Comparison of ENCODE assay signal across 12 cellular contexts in genomic region chr6:157893238-157893637, GRCh38.
DNase-seq lines count a peak whose midpoint lies in the region; ATAC-seq and TF ChIP-seq lines count a peak whose summit lies in the region.
"Had no signal": no experiment of that assay in that cellular context is flagged by ENCODE, and none has a peak within 500 bp of the region (broad histone marks: within the 10 kb centered on the region; RNA-seq: fewer than 3 reads in every experiment).

No MANE protein-coding gene starts in this region.

- peak; percentile 81 for ATAC-seq in stimulated activated naive CD8-positive, alpha-beta T cell treated with anti-CD3 and anti-CD28 coated beads, Interleukin-15, amount 100 ng/mL, for 72 hours

- H3K36me3 ChIP-seq in uterus: no peaks in the 10 kb centered on the region
- H3K36me3 ChIP-seq: ovary had no signal

- TF ChIP-seq CTCF in uterus (IDR thresholded peaks at IDR 0.05): no peak

- no peaks in the 10 kb centered on the region for H3K9me3 ChIP-seq in uterus
- H3K9me3 ChIP-seq: ovary, upper lobe of left lung had no signal

- no peak overlapping the region for H3K4me3 ChIP-seq in uterus
- H3K4me3 ChIP-seq: ovary, upper lobe of left lung had no signal

- no peaks in the 10 kb centered on the region for H3K4me1 ChIP-seq in uterus

- no peak overlapping the region for H3K27ac Mint-ChIP-seq in stimulated activated naive CD8-positive, alpha-beta T cell treated with anti-CD3 and anti-CD28 coated beads, Interleukin-15, amount 100 ng/mL, for 72 hours
- H3K27ac Mint-ChIP-seq: activated T-helper 2 cell treated with anti-CD3 and anti-CD28 coated beads, Interferon-gamma antibody, Interleukin-2, Interleukin-4, amounts not matched to agents 10 μg/mL and 5 μg/mL and 100 μg/mL, durations not matched to agents 14 hours and 24 hours and 36 hours had no signal

- intact Hi-C loops in uterus (cut with DNase I; ENCODE audit: low total_unique reads): no loop called here

- TF ChIP-seq POLR2A in uterus (IDR thresholded peaks at IDR 0.05): no peak

- peaks cover 0 to 5% of the 10 kb centered on the region in 2 donors for H3K9me3 Mint-ChIP-seq in stimulated activated naive CD8-positive, alpha-beta T cell treated with anti-CD3 and anti-CD28 coated beads, Interleukin-15, amount 100 ng/mL, for 72 hours
- H3K9me3 Mint-ChIP-seq: activated T-helper 2 cell treated with anti-CD3 and anti-CD28 coated beads, Interferon-gamma antibody, Interleukin-2, Interleukin-4, amounts not matched to agents 10 μg/mL and 5 μg/mL and 100 μg/mL, durations not matched to agents 14 hours and 24 hours and 36 hours had no signal

- H3K27me3 ChIP-seq in uterus: no peaks in the 10 kb centered on the region
- H3K27me3 ChIP-seq: ovary, upper lobe of left lung had no signal

- H3K4me1 Mint-ChIP-seq in stimulated activated naive CD8-positive, alpha-beta T cell treated with anti-CD3 and anti-CD28 coated beads, Interleukin-15, amount 100 ng/mL, for 72 hours: peaks cover 64% of the 10 kb centered on the region

- H3K4me3 Mint-ChIP-seq in stimulated activated naive CD8-positive, alpha-beta T cell treated with anti-CD3 and anti-CD28 coated beads, Interleukin-15, amount 100 ng/mL, for 72 hours: no peak overlapping the region

- no peaks in the 10 kb centered on the region for H3K27me3 Mint-ChIP-seq in stimulated activated naive CD8-positive, alpha-beta T cell treated with anti-CD3 and anti-CD28 coated beads, Interleukin-15, amount 100 ng/mL, for 72 hours

- H3K27ac ChIP-seq in uterus: no peak overlapping the region
- H3K27ac ChIP-seq: ovary, upper lobe of left lung had no signal

- DNase-seq in stimulated activated CD4-positive, alpha-beta T cell treated with anti-CD3 and anti-CD28 coated beads, Interleukin-15, amount 100 ng/mL, for 24 hours: peak; percentile 39
- no peak for DNase-seq in stimulated activated CD4-positive, alpha-beta T cell treated with anti-CD3 and anti-CD28 coated beads, Interleukin-2, amount 100 ng/mL, for 24 hours
- peak; percentile 46 to 47 for DNase-seq in activated CD4-positive, alpha-beta T cell treated with anti-CD3 and anti-CD28 coated beads for 4 hours
- DNase-seq in central memory CD4-positive, alpha-beta T cell: peak; percentile 63
- no peak for DNase-seq in stimulated activated naive CD8-positive, alpha-beta T cell treated with anti-CD3 and anti-CD28 coated beads, Interleukin-15, amount 100 ng/mL, for 72 hours
- DNase-seq in uterus: no peak
- no peak for DNase-seq in mesenteric fat pad (ENCODE audit: low spot score)
- no peak for DNase-seq in pons (ENCODE audit: low spot score)
- DNase-seq: ovary; stimulated activated CD8-positive, alpha-beta memory T cell treated with anti-CD3 and anti-CD28 coated beads, Interleukin-4, amount 100 ng/mL, for 48 hours; upper lobe of left lung had no signal

Comparison
In these comparisons a context has a peak if more than half of its experiments do, and no peak if none do; other contexts are left out.
1. DNase-seq: peak in stimulated activated CD4-positive, alpha-beta T cell treated with anti-CD3 and anti-CD28 coated beads, Interleukin-15, amount 100 ng/mL, for 24 hours (single experiment), activated CD4-positive, alpha-beta T cell treated with anti-CD3 and anti-CD28 coated beads for 4 hours (2 of 2) and central memory CD4-positive, alpha-beta T cell (single experiment); none in stimulated activated CD4-positive, alpha-beta T cell treated with anti-CD3 and anti-CD28 coated beads, Interleukin-2, amount 100 ng/mL, for 24 hours (0 of 2), stimulated activated naive CD8-positive, alpha-beta T cell treated with anti-CD3 and anti-CD28 coated beads, Interleukin-15, amount 100 ng/mL, for 72 hours (0 of 2), uterus (0 of 2), mesenteric fat pad (single experiment) and pons (single experiment).